Comparison of ENCODE assay signal across 8 cellular contexts in the genomic region with DNA sequence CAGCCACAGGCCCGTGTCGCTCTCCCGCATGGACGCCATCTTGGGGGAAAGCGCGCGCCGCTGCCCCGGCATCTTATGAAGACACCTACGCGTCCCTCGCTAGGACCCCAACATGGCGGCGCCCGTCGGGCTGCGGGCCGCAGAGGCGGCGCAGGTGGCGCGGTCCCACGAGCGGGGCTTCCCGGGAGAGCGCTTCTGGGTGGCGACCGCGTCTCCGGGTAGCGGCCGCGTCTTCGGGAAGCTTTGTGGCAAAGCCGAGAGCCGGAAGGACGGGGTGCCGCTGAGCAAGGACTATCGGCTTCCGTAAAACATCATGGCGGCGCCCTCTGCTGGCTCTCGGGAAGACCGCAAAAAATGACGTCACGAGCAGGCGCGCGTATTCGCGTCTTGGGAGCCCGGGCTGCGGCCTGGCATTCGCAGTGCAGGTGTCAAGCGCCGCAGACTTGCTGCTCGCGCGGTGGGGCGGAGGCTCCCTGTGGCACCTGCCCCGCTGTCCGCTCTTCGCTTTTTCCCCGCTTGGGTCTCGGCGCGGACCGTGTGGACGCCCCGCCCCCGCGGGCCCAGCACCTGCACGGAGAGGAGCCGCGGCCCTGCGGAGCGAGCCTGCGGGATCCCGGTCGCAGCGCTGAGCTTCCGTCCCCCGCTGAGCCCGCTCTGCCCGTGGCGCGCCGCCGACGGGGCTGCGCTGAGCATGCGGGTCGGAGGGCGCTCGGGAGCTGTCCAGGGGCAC. TPM values are rescaled to one million over a fixed set of nuclear protein-coding genes. Genes with fewer than 3 reads are reported as not detected.
A peak's percentile ranks its signal among the peaks of the same experiment; 100 is the strongest.
DNase-seq lines count a peak whose midpoint lies in the region; ATAC-seq, FAIRE-seq and TF ChIP-seq lines count a peak whose summit lies in the region.

A gene (minus strand): TSS at position 54 of the 730 bp plus-strand sequence. CDS start 15 bp downstream, at position 39.

- H4K20me1 ChIP-seq in HepG2 (ENCODE audit: insufficient read depth, low read length), result peaks cover 13% of the 10 kb centered on the region

- H3K4me3 ChIP-seq in HepG2 (replicated peaks in 1 of 3; ENCODE audit: insufficient read depth in 1 of 3, low read depth in 2 of 3, low read length in 3 of 3), result peak within 1 kb of the TSS; percentile 80 to 100 (median 99)

- peaks cover 40% of the 10 kb centered on the region for H3K79me2 ChIP-seq in HepG2 (ENCODE audit: insufficient read depth, low read length)

- H2AFZ ChIP-seq in HepG2 (ENCODE audit: low read length), result no peak within 1 kb of the TSS

- BruUV-seq in HepG2 (replicated peaks; lab: Mats Ljungman, UMichigan), result no TSS peak

- ATAC-seq in GM19395 (IDR thresholded peaks at IDR 0.05; ENCODE audit: unreplicated experiment) (peak; percentile 86), HG03558 (IDR thresholded peaks at IDR 0.05; ENCODE audit: extremely low read depth, unreplicated experiment) (peak; percentile 57), HepG2 (peak; percentile 87)

- no peak for TF ChIP-seq EP300 in HepG2 (IDR thresholded peaks at IDR 0.05; ENCODE audit: low read depth in 2 of 2, low read length in 2 of 2)
- no peak for TF ChIP-seq EP300 in HepG2 (CRISPR knock-in tag; IDR thresholded peaks at IDR 0.05; ENCODE audit: borderline replicate concordance)

- TF ChIP-seq RAD21 in HepG2 (CRISPR knock-in tag; IDR thresholded peaks at IDR 0.05), result peak; percentile 44; the same call in 1 of the 2 replicates

- H3K36me3 ChIP-seq in HepG2 (replicated peaks in 1 of 2; ENCODE audit: control insufficient read depth in 1 of 2, insufficient read depth in 2 of 2, low read length in 2 of 2), result peaks cover 1 to 12% of the 10 kb centered on the region in 2 experiments; a peak in 2 of 5 replicates

- 0% methylated on average over 1 of the region's 95 CpGs for WGBS in HepG2 (ENCODE audit: low lambda C conversion rate)

- peak; percentile 66 for TF ChIP-seq CTCF in HepG2 (CRISPR knock-in tag; IDR thresholded peaks at IDR 0.05)

- H3K4me1 ChIP-seq in HepG2 (ENCODE audit: insufficient read depth, low read length), result peaks cover 26% of the 10 kb centered on the region

- intact Hi-C loops in HepG2 (cut with micrococcal nuclease; ENCODE audit: unreplicated experiment), result loop anchor here (5.0 kb wide), 1 partner anchor 438 kb away; no protein-coding TSS in a partner anchor

- peak; percentile 97 for DNase-seq in CD1c-positive myeloid dendritic cell (ENCODE audit: extremely low spot score)
- DNase-seq in NCI-H748 (lab: John Stamatoyannopoulos, UW; ENCODE audit: unreplicated experiment), result peak; percentile 88
- DNase-seq in activated CD4-positive, alpha-beta T cell treated with anti-CD3 and anti-CD28 coated beads, Interleukin-2, amount 50 U/mL, for 4 hours, result peak; percentile 94
- DNase-seq in dermis blood vessel endothelial cell, result peak; percentile 97
- peak; percentile 93 for DNase-seq in HepG2 (ENCODE audit: low spot score)
- DNase-seq in stimulated activated CD4-positive, alpha-beta T cell treated with anti-CD3 and anti-CD28 coated beads, Interleukin-2, amount 100 ng/mL, for 48 hours, result peak; percentile 92 to 93

- H3K27me3 ChIP-seq in HepG2 (ENCODE audit: control insufficient read depth in 1 of 2, insufficient read depth in 2 of 2, low read length in 2 of 2), result no peaks in the 10 kb centered on the region; a peak in 1 of 5 replicates

- peak within 1 kb of the TSS; percentile 98 for H3K27ac ChIP-seq in HepG2 (ENCODE audit: extremely low read length, insufficient read depth, low read length)

- peak within 1 kb of the TSS; percentile 99 for H3K9ac ChIP-seq in HepG2 (ENCODE audit: insufficient read depth, low read depth, low read length)

- H3K4me2 ChIP-seq in HepG2 (ENCODE audit: low read depth, low read length), result peak within 1 kb of the TSS; percentile 95

- no peaks in the 10 kb centered on the region for H3K9me3 ChIP-seq in HepG2 (ENCODE audit: low read length)

- POLR2A ChIA-PET in HepG2 (lab: Yijun Ruan, JAX), result interaction anchor here (1.0 to 1.3 kb wide), 4 partner anchors 9 to 233 kb away, joined by 3 to 5 read pairs (median 4); a partner anchor contains a TSS

- TF ChIP-seq POLR2A in HepG2 (IDR thresholded peaks at IDR 0.05; ENCODE audit: insufficient read depth in 1 of 2, low read depth in 2 of 2, low read length in 2 of 2), result peak in 1 of 2 experiments; percentile 77; a peak in 2 of 4 replicates

- in situ Hi-C loops in HepG2 (cut with HindIII; ENCODE audit: extremely low pct_ligation_motif_present, low pct_unique_long_range_greater_than_20kb), result loop anchor here (25.0 kb wide), 1 partner anchor 178 kb away; no protein-coding TSS in a partner anchor

- FAIRE-seq in HepG2 (lab: Jason Lieb, UNC), result no peak

- CTCF ChIA-PET in HepG2 (lab: Yijun Ruan, JAX; ENCODE audit: low intra/inter-chr PET ratio, low total read pairs), result interaction anchor here (1.4 kb wide), 1 partner anchor 178 kb away, joined by 3 read pairs; no protein-coding TSS in a partner anchor

TF ChIP-seq in HepG2, 621 proteins besides CTCF, POLR2A, EP300 and RAD21 (continues in another document):
- peak; percentile 90 for TF ChIP-seq HNRNPLL (IDR thresholded peaks at IDR 0.05; ENCODE audit: low read depth, low read length, poor library complexity, severe bottlenecking)
- peak; percentile 26; the same call in 1 of the 2 replicates for TF ChIP-seq CBX5 (CRISPR knock-in tag; IDR thresholded peaks at IDR 0.05; ENCODE audit: borderline replicate concordance)
- no peak for TF ChIP-seq PLRG1 (conservative IDR thresholded peaks at IDR 0.05)
- TF ChIP-seq, protein P1, sequence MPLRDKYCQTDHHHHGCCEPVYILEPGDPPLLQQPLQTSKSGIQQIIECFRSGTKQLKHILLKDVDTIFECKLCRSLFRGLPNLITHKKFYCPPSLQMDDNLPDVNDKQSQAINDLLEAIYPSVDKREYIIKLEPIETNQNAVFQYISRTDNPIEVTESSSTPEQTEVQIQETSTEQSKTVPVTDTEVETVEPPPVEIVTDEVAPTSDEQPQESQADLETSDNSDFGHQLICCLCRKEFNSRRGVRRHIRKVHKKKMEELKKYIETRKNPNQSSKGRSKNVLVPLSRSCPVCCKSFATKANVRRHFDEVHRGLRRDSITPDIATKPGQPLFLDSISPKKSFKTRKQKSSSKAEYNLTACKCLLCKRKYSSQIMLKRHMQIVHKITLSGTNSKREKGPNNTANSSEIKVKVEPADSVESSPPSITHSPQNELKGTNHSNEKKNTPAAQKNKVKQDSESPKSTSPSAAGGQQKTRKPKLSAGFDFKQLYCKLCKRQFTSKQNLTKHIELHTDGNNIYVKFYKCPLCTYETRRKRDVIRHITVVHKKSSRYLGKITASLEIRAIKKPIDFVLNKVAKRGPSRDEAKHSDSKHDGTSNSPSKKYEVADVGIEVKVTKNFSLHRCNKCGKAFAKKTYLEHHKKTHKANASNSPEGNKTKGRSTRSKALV (CRISPR knock-in tag; IDR thresholded peaks at IDR 0.05), result no peak
- TF ChIP-seq, protein P2, sequence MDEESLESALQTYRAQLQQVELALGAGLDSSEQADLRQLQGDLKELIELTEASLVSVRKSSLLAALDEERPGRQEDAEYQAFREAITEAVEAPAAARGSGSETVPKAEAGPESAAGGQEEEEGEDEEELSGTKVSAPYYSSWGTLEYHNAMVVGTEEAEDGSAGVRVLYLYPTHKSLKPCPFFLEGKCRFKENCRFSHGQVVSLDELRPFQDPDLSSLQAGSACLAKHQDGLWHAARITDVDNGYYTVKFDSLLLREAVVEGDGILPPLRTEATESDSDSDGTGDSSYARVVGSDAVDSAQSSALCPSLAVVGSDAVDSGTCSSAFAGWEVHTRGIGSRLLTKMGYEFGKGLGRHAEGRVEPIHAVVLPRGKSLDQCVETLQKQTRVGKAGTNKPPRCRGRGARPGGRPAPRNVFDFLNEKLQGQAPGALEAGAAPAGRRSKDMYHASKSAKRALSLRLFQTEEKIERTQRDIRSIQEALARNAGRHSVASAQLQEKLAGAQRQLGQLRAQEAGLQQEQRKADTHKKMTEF (CRISPR knock-in tag; IDR thresholded peaks at IDR 0.05), result peak; percentile 90
- TF ChIP-seq GTF3A (CRISPR knock-in tag; conservative IDR thresholded peaks at IDR 0.05), result 0 out of 2 replicates have a peak, but pooled peaks have one; percentile 55
- TF ChIP-seq SNAPC2 (CRISPR knock-in tag; IDR thresholded peaks at IDR 0.05), result peak; percentile 86; the same call in 1 of the 2 replicates
- TF ChIP-seq SALL1 (CRISPR knock-in tag; IDR thresholded peaks at IDR 0.05), result peak; percentile 78
- peak; percentile 64 for TF ChIP-seq ZNF205 (CRISPR knock-in tag; IDR thresholded peaks at IDR 0.05)
- TF ChIP-seq ZNF616 (CRISPR knock-in tag; IDR thresholded peaks at IDR 0.05; ENCODE audit: low read depth), result no peak

RNA-seq across cellular contexts. Expression of the gene that starts here (rescaled TPM):
- total RNA-seq in dermis blood vessel endothelial cell (13.8 and 17.0 TPM in 2 replicates), HepG2 (2016; rRNA removed; fragmentation: Illumina TruSeq; extraction: Trizol) (11.4 and 18.5 TPM in 2 replicates)
- total RNA-seq in HepG2 (2016; cell fraction: cytosol; rRNA removed; fragmentation: Illumina TruSeq; extraction: Trizol; ENCODE audit: low read depth), result 11.0 and 11.5 TPM in 2 replicates
- total RNA-seq in HepG2 (2016; cell fraction: insoluble cytoplasmic fraction; rRNA removed; fragmentation: Illumina TruSeq; extraction: Trizol), result 10.3 and 19.4 TPM in 2 replicates
- 15.4 and 15.7 TPM in 2 replicates for total RNA-seq in HepG2 (2016; cell fraction: membrane; rRNA removed; fragmentation: Illumina TruSeq; extraction: Trizol)
- 15.3 and 18.5 TPM in 2 replicates for total RNA-seq in HepG2 (2016; cell fraction: nucleus; rRNA removed; fragmentation: Illumina TruSeq; extraction: Trizol)
- polyA plus RNA-seq in HepG2 (2011; rRNA removed), result 13.3 and 14.6 TPM in 2 replicates
- 6.5 and 13.6 TPM in 2 replicates for polyA plus RNA-seq in HepG2 (2011; cell fraction: cytosol; rRNA removed)
- polyA plus RNA-seq in HepG2 (2011; cell fraction: nucleus; rRNA removed), result 45.3 and 58.0 TPM in 2 replicates
- 16.5 and 18.9 TPM in 2 replicates for polyA plus RNA-seq in HepG2 (2012)
- 6.0 and 6.9 TPM in 2 replicates for polyA plus RNA-seq in HepG2 (2016; cell fraction: cytosol; fragmentation: Illumina TruSeq; extraction: Trizol; ENCODE audit: low read depth)
- polyA plus RNA-seq in HepG2 (2016; cell fraction: insoluble cytoplasmic fraction; fragmentation: Illumina TruSeq; extraction: Trizol; ENCODE audit: low read depth), result 18.4 and 25.2 TPM in 2 replicates
- 9.2 and 10.2 TPM in 2 replicates for polyA plus RNA-seq in HepG2 (2016; cell fraction: membrane; fragmentation: Illumina TruSeq; extraction: Trizol; ENCODE audit: low read depth)
- polyA plus RNA-seq in HepG2 (2016; cell fraction: nucleus; fragmentation: Illumina TruSeq; extraction: Trizol; ENCODE audit: insufficient read depth, low read depth), result 43.4 and 47.9 TPM in 2 replicates
- polyA minus RNA-seq in HepG2 (2011; rRNA and poly(A)+ RNA removed; ENCODE audit: low replicate concordance), result 8.8 and 40.6 TPM in 2 replicates
- polyA minus RNA-seq in HepG2 (2011; cell fraction: cytosol; rRNA and poly(A)+ RNA removed), result 11.3 and 19.9 TPM in 2 replicates
- polyA minus RNA-seq in HepG2 (2011; cell fraction: nucleus; rRNA and poly(A)+ RNA removed), result 29.0 and 37.0 TPM in 2 replicates

Comparison
In these comparisons a context has a peak if more than half of its experiments do, and no peak if none do; other contexts are left out.
1. Peak in every context shown above with its lines: DNase-seq, ATAC-seq, H3K4me3 ChIP-seq and H3K27ac ChIP-seq.